Comparison of ENCODE assay signal across 22 cellular contexts in genomic region chr15:94563455-94563854, GRCh38.
"Had no signal": no experiment of that assay in that cellular context is flagged by ENCODE, and none has a peak within 500 bp of the region (broad histone marks: within the 10 kb centered on the region; RNA-seq: fewer than 3 reads in every experiment).

No MANE protein-coding gene starts in this region.

- H3K27me3 ChIP-seq: MG63 had no signal

- DNase-seq: Karpas-422, KG1, MG63, NCI-H1092, NCI-H1105 treated with DMSO at 0.1 percent for 48 hours, NCI-H1417 treated with DMSO at 0.1 percent for 48 hours, NCI-H146, NCI-H1694 treated with DMSO at 0.1 percent for 48 hours, NCI-H2029, NCI-H2081 treated with DMSO at 0.1 percent for 48 hours, NCI-H2171, NCI-H226, NCI-H446, NCI-H510A, NCI-H524 treated with DMSO at 0.1 percent for 48 hours, NCI-H69, NCI-H774, Right ventricle myocardium superior, RPMI8226, SK-N-SH, SW 1271 had no signal

- H3K9me3 ChIP-seq: SK-N-SH had no signal

- H3K4me3 ChIP-seq: MG63 had no signal

- H3K9ac ChIP-seq: SK-N-SH had no signal

- FAIRE-seq: RCC 7860 had no signal

- H3K36me3 ChIP-seq: MG63 had no signal

- H3K4me2 ChIP-seq: SK-N-SH had no signal
